ENCODE assay signal across 9 cellular contexts in genomic region chr12:19288603-19289244, GRCh38.
DNase-seq lines count a peak whose midpoint lies in the region; ATAC-seq and TF ChIP-seq lines count a peak whose summit lies in the region.
"Had no signal": no experiment of that assay in that cellular context is flagged by ENCODE, and none has a peak within 500 bp of the region (broad histone marks: within the 10 kb centered on the region; RNA-seq: fewer than 3 reads in every experiment).

No MANE protein-coding gene starts in this region.

- H3K27ac Mint-ChIP-seq in osteocyte (ENCODE audit: unreplicated experiment), result no peak overlapping the region
- no peak overlapping the region for H3K27ac Mint-ChIP-seq in activated T-cell treated with anti-CD3 and anti-CD28 coated beads, Interleukin-2, amount 50 U/mL, for 24 hours
- H3K27ac Mint-ChIP-seq: activated B cell treated with CpG ODN at 0.5 μM for 24 hours had no signal

- H3K27me3 Mint-ChIP-seq in osteocyte (ENCODE audit: unreplicated experiment), result no peaks in the 10 kb centered on the region
- no peaks in the 10 kb centered on the region for H3K27me3 Mint-ChIP-seq in activated T-cell treated with anti-CD3 and anti-CD28 coated beads, Interleukin-2, amount 50 U/mL, for 24 hours
- H3K27me3 Mint-ChIP-seq: activated B cell treated with CpG ODN at 0.5 μM for 24 hours had no signal

- H3K9me3 Mint-ChIP-seq in osteocyte (ENCODE audit: unreplicated experiment), result no peaks in the 10 kb centered on the region
- H3K9me3 Mint-ChIP-seq in activated T-cell treated with anti-CD3 and anti-CD28 coated beads, Interleukin-2, amount 50 U/mL, for 24 hours, result no peaks in the 10 kb centered on the region
- H3K9me3 Mint-ChIP-seq: activated B cell treated with CpG ODN at 0.5 μM for 24 hours had no signal

- peak; percentile 75 for TF ChIP-seq CTCF in osteocyte (IDR thresholded peaks at IDR 0.05)

- no peak overlapping the region for H3K4me3 Mint-ChIP-seq in osteocyte (ENCODE audit: unreplicated experiment)
- no peak overlapping the region for H3K4me3 Mint-ChIP-seq in activated T-cell treated with anti-CD3 and anti-CD28 coated beads, Interleukin-2, amount 50 U/mL, for 24 hours
- H3K4me3 Mint-ChIP-seq: activated B cell treated with CpG ODN at 0.5 μM for 24 hours had no signal

- peaks cover 18% of the 10 kb centered on the region for H3K36me3 Mint-ChIP-seq in osteocyte (ENCODE audit: unreplicated experiment)
- no peaks in the 10 kb centered on the region for H3K36me3 Mint-ChIP-seq in activated T-cell treated with anti-CD3 and anti-CD28 coated beads, Interleukin-2, amount 50 U/mL, for 24 hours (ENCODE audit: low read depth)

- peaks cover 6% of the 10 kb centered on the region for H3K4me1 Mint-ChIP-seq in osteocyte (ENCODE audit: unreplicated experiment)
- H3K4me1 Mint-ChIP-seq in activated T-cell treated with anti-CD3 and anti-CD28 coated beads, Interleukin-2, amount 50 U/mL, for 24 hours (ENCODE audit: low read depth), result no peaks in the 10 kb centered on the region
- H3K4me1 Mint-ChIP-seq: activated B cell treated with CpG ODN at 0.5 μM for 24 hours had no signal

- peak; percentile 69 for DNase-seq in ELR (ENCODE audit: low read depth)
- peak; percentile 6 for DNase-seq in NOMO-1 treated with DMSO at 0.1 percent for 48 hours (lab: John Stamatoyannopoulos, UW; ENCODE audit: unreplicated experiment)
- DNase-seq in epidermal melanocyte (ENCODE audit: insufficient read length, low spot score), result peak; percentile 45
- no peak for DNase-seq in osteocyte (ENCODE audit: extremely low spot score, unreplicated experiment)
- DNase-seq in activated T-cell treated with anti-CD3 and anti-CD28 coated beads, Interleukin-2, amount 50 U/mL, for 24 hours, result no peak
- DNase-seq in activated T-cell treated with anti-CD3 and anti-CD28 coated beads for 4 hours, result no peak
- DNase-seq: activated B cell treated with CpG ODN at 0.5 μM for 24 hours had no signal

- ATAC-seq in HG03354 (IDR thresholded peaks at IDR 0.05; ENCODE audit: poor library complexity, severe bottlenecking, unreplicated experiment) (peak; percentile 66), HG03095 (IDR thresholded peaks at IDR 0.05; ENCODE audit: unreplicated experiment) (no peak)

Comparison
In these comparisons a context has a peak if more than half of its experiments do, and no peak if none do; other contexts are left out.
1. DNase-seq: peak in ELR (single experiment), NOMO-1 treated with DMSO at 0.1 percent for 48 hours (single experiment) and epidermal melanocyte (single experiment); none in osteocyte (single experiment), activated T-cell treated with anti-CD3 and anti-CD28 coated beads, Interleukin-2, amount 50 U/mL, for 24 hours (single experiment) and activated T-cell treated with anti-CD3 and anti-CD28 coated beads for 4 hours (single experiment).